ENCODE assay signal across 1 cellular context in the genomic region with DNA sequence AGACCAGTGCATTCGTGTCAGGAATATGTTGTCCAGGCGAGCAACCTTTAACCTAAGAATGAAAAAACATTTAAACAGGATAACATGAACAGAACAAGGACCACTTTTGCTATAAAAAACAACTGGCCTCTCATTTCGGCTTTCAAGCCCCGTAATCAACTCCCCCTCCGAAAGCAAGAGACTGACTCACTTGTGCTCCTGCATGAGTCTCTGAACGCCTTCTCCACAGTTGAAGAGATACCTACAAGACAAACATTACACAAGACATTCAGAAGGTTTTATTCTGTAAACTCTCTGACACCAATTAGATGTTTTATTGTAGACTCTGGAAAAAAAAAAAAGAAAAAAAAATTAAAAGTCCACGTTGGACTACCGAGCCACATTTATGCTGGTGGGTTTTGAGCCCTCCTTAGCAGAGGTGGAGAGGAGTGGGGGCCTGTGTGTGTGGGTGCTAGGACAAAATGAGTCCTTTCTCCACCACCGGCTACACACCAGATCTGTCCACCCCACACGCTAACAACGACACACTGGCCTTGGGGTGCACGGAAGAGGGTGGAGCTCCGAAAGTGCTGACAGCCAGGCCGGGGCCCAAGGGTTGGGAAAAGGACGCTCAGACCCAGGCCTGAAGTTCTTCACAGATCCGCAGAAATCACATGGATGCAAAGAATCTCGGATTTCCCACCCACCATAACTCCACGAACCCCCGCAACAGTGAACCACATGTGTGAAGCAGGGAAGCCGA.
TF ChIP-seq lines count a peak whose summit lies in the region.

No MANE protein-coding gene starts in this region.

TF ChIP-seq in PFSK-1, 5 proteins besides CTCF, POLR2A, EP300 and RAD21 (continued from another document):
- TF ChIP-seq, protein P1, sequence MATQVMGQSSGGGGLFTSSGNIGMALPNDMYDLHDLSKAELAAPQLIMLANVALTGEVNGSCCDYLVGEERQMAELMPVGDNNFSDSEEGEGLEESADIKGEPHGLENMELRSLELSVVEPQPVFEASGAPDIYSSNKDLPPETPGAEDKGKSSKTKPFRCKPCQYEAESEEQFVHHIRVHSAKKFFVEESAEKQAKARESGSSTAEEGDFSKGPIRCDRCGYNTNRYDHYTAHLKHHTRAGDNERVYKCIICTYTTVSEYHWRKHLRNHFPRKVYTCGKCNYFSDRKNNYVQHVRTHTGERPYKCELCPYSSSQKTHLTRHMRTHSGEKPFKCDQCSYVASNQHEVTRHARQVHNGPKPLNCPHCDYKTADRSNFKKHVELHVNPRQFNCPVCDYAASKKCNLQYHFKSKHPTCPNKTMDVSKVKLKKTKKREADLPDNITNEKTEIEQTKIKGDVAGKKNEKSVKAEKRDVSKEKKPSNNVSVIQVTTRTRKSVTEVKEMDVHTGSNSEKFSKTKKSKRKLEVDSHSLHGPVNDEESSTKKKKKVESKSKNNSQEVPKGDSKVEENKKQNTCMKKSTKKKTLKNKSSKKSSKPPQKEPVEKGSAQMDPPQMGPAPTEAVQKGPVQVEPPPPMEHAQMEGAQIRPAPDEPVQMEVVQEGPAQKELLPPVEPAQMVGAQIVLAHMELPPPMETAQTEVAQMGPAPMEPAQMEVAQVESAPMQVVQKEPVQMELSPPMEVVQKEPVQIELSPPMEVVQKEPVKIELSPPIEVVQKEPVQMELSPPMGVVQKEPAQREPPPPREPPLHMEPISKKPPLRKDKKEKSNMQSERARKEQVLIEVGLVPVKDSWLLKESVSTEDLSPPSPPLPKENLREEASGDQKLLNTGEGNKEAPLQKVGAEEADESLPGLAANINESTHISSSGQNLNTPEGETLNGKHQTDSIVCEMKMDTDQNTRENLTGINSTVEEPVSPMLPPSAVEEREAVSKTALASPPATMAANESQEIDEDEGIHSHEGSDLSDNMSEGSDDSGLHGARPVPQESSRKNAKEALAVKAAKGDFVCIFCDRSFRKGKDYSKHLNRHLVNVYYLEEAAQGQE (IDR thresholded peaks at IDR 0.05; ENCODE audit: insufficient read depth in 1 of 2, low read depth in 2 of 2, low read length in 2 of 2), result no peak
- TF ChIP-seq SIN3A (IDR thresholded peaks at IDR 0.05; ENCODE audit: borderline replicate concordance, insufficient read depth, low read length), result no peak
